ENCODE assay signal across 1 cellular context in the genomic region with DNA sequence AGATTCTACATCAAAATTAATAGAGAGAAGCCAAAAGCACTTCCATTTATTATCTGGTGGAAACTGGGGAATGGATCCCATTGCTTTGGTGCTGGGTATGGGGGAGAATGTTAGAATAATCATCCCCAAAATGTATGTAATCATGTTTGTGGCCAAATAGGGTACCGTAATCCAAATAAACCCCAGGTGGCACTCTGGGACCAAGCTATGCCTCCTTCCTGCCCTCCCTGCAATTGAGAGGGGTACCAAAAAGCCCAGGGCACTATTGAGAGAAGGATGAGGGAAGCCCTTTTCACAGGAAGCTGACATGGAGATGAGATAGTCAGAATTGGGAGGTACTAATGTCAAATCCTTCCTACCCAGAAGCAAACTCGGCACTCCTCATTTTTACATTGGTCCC.
TF ChIP-seq lines count a peak whose summit lies in the region.

No MANE protein-coding gene starts in this region.

TF ChIP-seq in HCT116, 20 proteins besides CTCF, POLR2A, EP300 and RAD21 (continued from another document):
- TF ChIP-seq, protein P1, sequence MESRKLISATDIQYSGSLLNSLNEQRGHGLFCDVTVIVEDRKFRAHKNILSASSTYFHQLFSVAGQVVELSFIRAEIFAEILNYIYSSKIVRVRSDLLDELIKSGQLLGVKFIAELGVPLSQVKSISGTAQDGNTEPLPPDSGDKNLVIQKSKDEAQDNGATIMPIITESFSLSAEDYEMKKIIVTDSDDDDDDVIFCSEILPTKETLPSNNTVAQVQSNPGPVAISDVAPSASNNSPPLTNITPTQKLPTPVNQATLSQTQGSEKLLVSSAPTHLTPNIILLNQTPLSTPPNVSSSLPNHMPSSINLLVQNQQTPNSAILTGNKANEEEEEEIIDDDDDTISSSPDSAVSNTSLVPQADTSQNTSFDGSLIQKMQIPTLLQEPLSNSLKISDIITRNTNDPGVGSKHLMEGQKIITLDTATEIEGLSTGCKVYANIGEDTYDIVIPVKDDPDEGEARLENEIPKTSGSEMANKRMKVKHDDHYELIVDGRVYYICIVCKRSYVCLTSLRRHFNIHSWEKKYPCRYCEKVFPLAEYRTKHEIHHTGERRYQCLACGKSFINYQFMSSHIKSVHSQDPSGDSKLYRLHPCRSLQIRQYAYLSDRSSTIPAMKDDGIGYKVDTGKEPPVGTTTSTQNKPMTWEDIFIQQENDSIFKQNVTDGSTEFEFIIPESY (IDR thresholded peaks at IDR 0.05; ENCODE audit: extremely low read depth, insufficient replicate concordance, low read length) = no peak
- TF ChIP-seq, protein P2, sequence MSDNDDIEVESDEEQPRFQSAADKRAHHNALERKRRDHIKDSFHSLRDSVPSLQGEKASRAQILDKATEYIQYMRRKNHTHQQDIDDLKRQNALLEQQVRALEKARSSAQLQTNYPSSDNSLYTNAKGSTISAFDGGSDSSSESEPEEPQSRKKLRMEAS (IDR thresholded peaks at IDR 0.05) = no peak
- TF ChIP-seq, protein P3, sequence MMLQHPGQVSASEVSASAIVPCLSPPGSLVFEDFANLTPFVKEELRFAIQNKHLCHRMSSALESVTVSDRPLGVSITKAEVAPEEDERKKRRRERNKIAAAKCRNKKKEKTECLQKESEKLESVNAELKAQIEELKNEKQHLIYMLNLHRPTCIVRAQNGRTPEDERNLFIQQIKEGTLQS (IDR thresholded peaks at IDR 0.05) = no peak
- TF ChIP-seq ELF1 (IDR thresholded peaks at IDR 0.05; ENCODE audit: borderline replicate concordance, low read depth) = no peak
- TF ChIP-seq, protein P4, sequence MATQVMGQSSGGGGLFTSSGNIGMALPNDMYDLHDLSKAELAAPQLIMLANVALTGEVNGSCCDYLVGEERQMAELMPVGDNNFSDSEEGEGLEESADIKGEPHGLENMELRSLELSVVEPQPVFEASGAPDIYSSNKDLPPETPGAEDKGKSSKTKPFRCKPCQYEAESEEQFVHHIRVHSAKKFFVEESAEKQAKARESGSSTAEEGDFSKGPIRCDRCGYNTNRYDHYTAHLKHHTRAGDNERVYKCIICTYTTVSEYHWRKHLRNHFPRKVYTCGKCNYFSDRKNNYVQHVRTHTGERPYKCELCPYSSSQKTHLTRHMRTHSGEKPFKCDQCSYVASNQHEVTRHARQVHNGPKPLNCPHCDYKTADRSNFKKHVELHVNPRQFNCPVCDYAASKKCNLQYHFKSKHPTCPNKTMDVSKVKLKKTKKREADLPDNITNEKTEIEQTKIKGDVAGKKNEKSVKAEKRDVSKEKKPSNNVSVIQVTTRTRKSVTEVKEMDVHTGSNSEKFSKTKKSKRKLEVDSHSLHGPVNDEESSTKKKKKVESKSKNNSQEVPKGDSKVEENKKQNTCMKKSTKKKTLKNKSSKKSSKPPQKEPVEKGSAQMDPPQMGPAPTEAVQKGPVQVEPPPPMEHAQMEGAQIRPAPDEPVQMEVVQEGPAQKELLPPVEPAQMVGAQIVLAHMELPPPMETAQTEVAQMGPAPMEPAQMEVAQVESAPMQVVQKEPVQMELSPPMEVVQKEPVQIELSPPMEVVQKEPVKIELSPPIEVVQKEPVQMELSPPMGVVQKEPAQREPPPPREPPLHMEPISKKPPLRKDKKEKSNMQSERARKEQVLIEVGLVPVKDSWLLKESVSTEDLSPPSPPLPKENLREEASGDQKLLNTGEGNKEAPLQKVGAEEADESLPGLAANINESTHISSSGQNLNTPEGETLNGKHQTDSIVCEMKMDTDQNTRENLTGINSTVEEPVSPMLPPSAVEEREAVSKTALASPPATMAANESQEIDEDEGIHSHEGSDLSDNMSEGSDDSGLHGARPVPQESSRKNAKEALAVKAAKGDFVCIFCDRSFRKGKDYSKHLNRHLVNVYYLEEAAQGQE (IDR thresholded peaks at IDR 0.05; ENCODE audit: low read depth) = no peak
